ENCODE assay signal across 1 cellular context in genomic region chr3:16377196-16377595, GRCh38.
TF ChIP-seq lines count a peak whose summit lies in the region.

No MANE protein-coding gene starts in this region.

TF ChIP-seq in IMR-90, 13 proteins besides CTCF, POLR2A, EP300 and RAD21 (continued from another document):
- TF ChIP-seq CEBPB (IDR thresholded peaks at IDR 0.05; ENCODE audit: low read depth, low read length) = no peak
